ENCODE assay signal across 17 cellular contexts in the genomic region with DNA sequence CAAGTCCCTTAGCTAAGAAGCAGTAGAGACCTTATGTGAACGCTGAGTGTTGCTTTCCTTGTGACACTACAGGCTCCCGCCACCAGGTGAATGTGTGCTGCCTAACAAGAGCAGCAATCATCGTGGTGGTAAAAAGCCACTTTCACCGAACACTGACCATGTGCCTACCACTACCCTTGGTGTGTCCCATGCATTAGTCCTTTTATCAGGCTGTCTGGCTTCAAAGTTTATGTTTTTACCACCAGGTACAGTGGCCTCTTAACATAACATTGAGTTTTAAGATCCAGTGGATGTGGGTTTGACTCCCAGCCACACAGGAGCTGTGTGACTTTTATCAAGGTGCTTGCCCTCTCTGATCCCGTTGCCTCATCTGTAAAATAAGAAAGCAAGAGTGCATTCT. TPM values are rescaled to one million over a fixed set of nuclear protein-coding genes. Genes with fewer than 3 reads are reported as not detected.
A peak's percentile ranks its signal among the peaks of the same experiment; 100 is the strongest.
DNase-seq lines count a peak whose midpoint lies in the region; TF ChIP-seq lines count a peak whose summit lies in the region.
"Had no signal": no experiment of that assay in that cellular context is flagged by ENCODE, and none has a peak within 500 bp of the region (broad histone marks: within the 10 kb centered on the region; RNA-seq: fewer than 3 reads in every experiment).

No MANE protein-coding gene starts in this region.

- H3K4me1 ChIP-seq in stomach, result no peaks in the 10 kb centered on the region
- H3K4me1 ChIP-seq: ascending aorta had no signal

- intact Hi-C loops in stomach (cut with DNase I; ENCODE audit: low total_unique reads), result no loop called here

- DNase-seq in DMS53 (lab: John Stamatoyannopoulos, UW) (peak; percentile 49), DMS53 treated with DMSO at 0.1 percent for 48 hours (lab: John Stamatoyannopoulos, UW; ENCODE audit: unreplicated experiment) (no peak), RPMI8226 (peak; percentile 62), fibroblast of the aortic adventitia (ENCODE audit: low read depth) (no peak), stomach (no peak), anterior cingulate cortex (lab: John Stamatoyannopoulos, UW) (no peak), NCI-H510A treated with DMSO at 0.1 percent for 48 hours (lab: John Stamatoyannopoulos, UW) (no peak), HCEC 1CT (no peak)
- DNase-seq: activated CD4-positive, alpha-beta T cell treated with anti-CD3 and anti-CD28 coated beads for 48 hours; Calu3; MM.1S; NCI-H2171; PC-9 had no signal

- H3K27me3 ChIP-seq in stomach, result peaks cover 0 to 47% (median 16%) of the 10 kb centered on the region in 3 donors
- H3K27me3 ChIP-seq: ascending aorta had no signal

- 44 to 55% (median 50%) methylated on average over 5 of the region's 5 CpGs for WGBS in stomach, 5 donors

- no peak for TF ChIP-seq POLR2A in stomach (IDR thresholded peaks at IDR 0.05)

- H3K27ac ChIP-seq in stomach, result peak overlapping the region in 1 of 5 donors; percentile 26
- H3K27ac ChIP-seq: ascending aorta, PC-9 had no signal

- H3K4me3 ChIP-seq in fibroblast of the aortic adventitia (ENCODE audit: low read depth, low read length) (no peak overlapping the region), stomach (peak overlapping the region in 3 of 4 donors; percentile 5 to 22 (median 19))
- H3K4me3 ChIP-seq: PC-9, smooth muscle cell had no signal

- H3K36me3 ChIP-seq in stomach, result no peaks in the 10 kb centered on the region
- H3K36me3 ChIP-seq: ascending aorta had no signal

- H3K9me3 ChIP-seq in stomach, result no peaks in the 10 kb centered on the region
- H3K9me3 ChIP-seq: ascending aorta had no signal

- TF ChIP-seq CTCF in fibroblast of the aortic adventitia (IDR thresholded peaks at IDR 0.05; ENCODE audit: insufficient read depth, low read length) (peak; percentile 5), stomach (IDR thresholded peaks at IDR 0.05) (no peak)

- no peak for TF ChIP-seq EP300 in stomach (IDR thresholded peaks at IDR 0.05)

RNA-seq across cellular contexts. Expression of a gene that starts 1.7 kb away (rescaled TPM):
- not detected in 2 replicates for total RNA-seq in fibroblast of the aortic adventitia (ENCODE audit: low replicate concordance)
- 100 to 1,000 TPM in 2 of 5 donors, 10 to 100 TPM in 3; 57.8 to 223 (median 74.4) TPM for total RNA-seq in stomach
- 100 to 1,000 TPM in 1 of 3 donors, 10 to 100 TPM in 2; 49.8 to 128 (median 88.0) TPM for polyA plus RNA-seq in stomach
- total RNA-seq: A172; activated T-helper 1 cell treated with anti-CD3 and anti-CD28 coated beads, Interleukin-12 subunit alpha, Interleukin-12 subunit beta, Interleukin-2, Interleukin-4 antibody, amounts not matched to agents 30 ng/mL and 10 ng/mL and 1 ng/mL, durations not matched to agents 14 hours and 24 hours and 36 hours; Calu3; PC-9; smooth muscle cell had no signal
- polyA plus RNA-seq: smooth muscle cell had no signal

RNA-seq across cellular contexts. Expression of a gene that starts 11.3 kb away (rescaled TPM):
- not detected in 2 replicates for total RNA-seq in fibroblast of the aortic adventitia (ENCODE audit: low replicate concordance)
- 100 to 1,000 TPM in 2 of 5 donors, 10 to 100 TPM in 3; 42.3 to 181 (median 71.0) TPM for total RNA-seq in stomach
- 10 to 100 TPM; 27.8 to 86.9 (median 50.1) TPM for polyA plus RNA-seq in stomach
- total RNA-seq: A172; activated T-helper 1 cell treated with anti-CD3 and anti-CD28 coated beads, Interleukin-12 subunit alpha, Interleukin-12 subunit beta, Interleukin-2, Interleukin-4 antibody, amounts not matched to agents 30 ng/mL and 10 ng/mL and 1 ng/mL, durations not matched to agents 14 hours and 24 hours and 36 hours; Calu3; PC-9; smooth muscle cell had no signal
- polyA plus RNA-seq: smooth muscle cell had no signal

RNA-seq across cellular contexts. Expression of a gene that starts 18.3 kb away (rescaled TPM):
- total RNA-seq in fibroblast of the aortic adventitia (ENCODE audit: low replicate concordance), result not detected in 2 replicates
- total RNA-seq in stomach, result 100 to 1,000 TPM in 2 of 5 donors, 10 to 100 TPM in 2, 1 to 10 TPM in 1; 2.9 to 127 (median 60.4) TPM
- polyA plus RNA-seq in stomach, result 100 to 1,000 TPM in 1 of 3 donors, 10 to 100 TPM in 2; 62.7 to 109 (median 85.5) TPM
- total RNA-seq: A172; activated T-helper 1 cell treated with anti-CD3 and anti-CD28 coated beads, Interleukin-12 subunit alpha, Interleukin-12 subunit beta, Interleukin-2, Interleukin-4 antibody, amounts not matched to agents 30 ng/mL and 10 ng/mL and 1 ng/mL, durations not matched to agents 14 hours and 24 hours and 36 hours; Calu3; PC-9; smooth muscle cell had no signal
- polyA plus RNA-seq: smooth muscle cell had no signal

RNA-seq across cellular contexts. Expression of a gene that starts 55.9 kb away (rescaled TPM):
- 3.8 and 24.9 TPM in 2 replicates for total RNA-seq in fibroblast of the aortic adventitia (ENCODE audit: low replicate concordance)
- 10 to 100 TPM in 2 of 5 donors, 1 to 10 TPM in 2, not detected in 1; 2.6 to 88.1 (median 13.9) TPM for total RNA-seq in stomach
- 1 to 10 TPM in 1 of 3 donors, under 1 TPM in 2; 0.13 to 1.8 (median 0.31) TPM for polyA plus RNA-seq in stomach
- total RNA-seq: activated T-helper 1 cell treated with anti-CD3 and anti-CD28 coated beads, Interleukin-12 subunit alpha, Interleukin-12 subunit beta, Interleukin-2, Interleukin-4 antibody, amounts not matched to agents 30 ng/mL and 10 ng/mL and 1 ng/mL, durations not matched to agents 14 hours and 24 hours and 36 hours had no signal

Comparison
In these comparisons a context has a peak if more than half of its experiments do, and no peak if none do; other contexts are left out.
1. DNase-seq: peak in DMS53 (single experiment) and RPMI8226 (single experiment); none in DMS53 treated with DMSO at 0.1 percent for 48 hours (single experiment), fibroblast of the aortic adventitia (single experiment), stomach (single experiment), anterior cingulate cortex (0 of 58), NCI-H510A treated with DMSO at 0.1 percent for 48 hours (single experiment) and HCEC 1CT (single experiment).
2. RNA of a gene that starts 1.7 kb away (total RNA-seq): 57.8 to 223 TPM in stomach; not detected in fibroblast of the aortic adventitia; every median in the first group is over 10 times any median in the second.
3. RNA of a gene that starts 11.3 kb away (total RNA-seq): 42.3 to 181 TPM in stomach; not detected in fibroblast of the aortic adventitia; every median in the first group is over 10 times any median in the second.